ENCODE assay signal across 8 cellular contexts in genomic region chr14:69614592-69614991, GRCh38. TPM values are rescaled to one million over a fixed set of nuclear protein-coding genes. Genes with fewer than 3 reads are reported as not detected.
DNase-seq lines count a peak whose midpoint lies in the region; ATAC-seq and TF ChIP-seq lines count a peak whose summit lies in the region.

No MANE protein-coding gene starts in this region.

- TF ChIP-seq RAD21 in neural cell (conservative IDR thresholded peaks at IDR 0.05): no peak

- H3K4me3 Mint-ChIP-seq in CD8-positive, alpha-beta T cell: peak overlapping the region; percentile 89
- peak overlapping the region; percentile 50 to 96 (median 94) for H3K4me3 Mint-ChIP-seq in brain

- H3K9ac ChIP-seq in neural cell (ENCODE audit: low read length): no peak overlapping the region

- ATAC-seq in CD8-positive, alpha-beta T cell: no peak
- ATAC-seq in HG03521 (IDR thresholded peaks at IDR 0.05; ENCODE audit: unreplicated experiment): no peak
- ATAC-seq in HG03565 (IDR thresholded peaks at IDR 0.05; ENCODE audit: unreplicated experiment): no peak

- H3K79me2 ChIP-seq in neural cell (replicated peaks; ENCODE audit: insufficient read depth, low read length): peaks cover 64% of the 10 kb centered on the region

- peaks cover 5% of the 10 kb centered on the region for H3K36me3 Mint-ChIP-seq in CD8-positive, alpha-beta T cell
- H3K36me3 Mint-ChIP-seq in brain: peaks cover 20% of the 10 kb centered on the region

- H4K20me1 ChIP-seq in neural cell (ENCODE audit: insufficient read depth): no peaks in the 10 kb centered on the region

- peak overlapping the region; percentile 28 for H3K4me3 ChIP-seq in CD8-positive, alpha-beta T cell (ENCODE audit: low read depth, low read length)
- peak overlapping the region; percentile 92 for H3K4me3 ChIP-seq in neural cell (ENCODE audit: low read length)

- no peak overlapping the region for H3K4me2 ChIP-seq in neural cell (ENCODE audit: low read length)

- no peaks in the 10 kb centered on the region for H3F3A ChIP-seq in neural cell (ENCODE audit: insufficient read depth, low read length, poor library complexity, severe bottlenecking)

- H3K27ac ChIP-seq in CD8-positive, alpha-beta T cell (ENCODE audit: low read depth, low read length): peak overlapping the region; percentile 42
- no peak overlapping the region for H3K27ac ChIP-seq in neural cell (ENCODE audit: low read length)

- H3K9me3 ChIP-seq in CD8-positive, alpha-beta T cell (ENCODE audit: low read length): no peaks in the 10 kb centered on the region
- H3K9me3 ChIP-seq in neural cell (ENCODE audit: low read length): no peaks in the 10 kb centered on the region

- H3K36me3 ChIP-seq in CD8-positive, alpha-beta T cell (ENCODE audit: insufficient read depth, low read length): no peaks in the 10 kb centered on the region
- no peaks in the 10 kb centered on the region for H3K36me3 ChIP-seq in neural cell (ENCODE audit: insufficient read depth, low read length)

- H2AFZ ChIP-seq in neural cell (ENCODE audit: low read depth, low read length): no peak overlapping the region

- POLR2A ChIA-PET in CD8-positive, alpha-beta T cell (lab: Charles Lee): interaction anchor here (0.8 to 5.0 kb wide), 3 partner anchors 9 to 152 kb away, joined by 3 to 38 read pairs (median 5); partner anchors contain the start of gene SRSF5

- H3K9me2 ChIP-seq in neural cell (ENCODE audit: insufficient read depth, low read length): no peaks in the 10 kb centered on the region

- intact Hi-C loops in CD8-positive, alpha-beta T cell (cut with DNase I, micrococcal nuclease): loop anchor here (2.0 to 10.0 kb wide), 6 partner anchors 28 to 1290 kb away; partner anchors contain the start of genes ERH (in 1 of the 2), MAP3K9 (in 1 of the 2), MED6 (in 1 of the 2) and PCNX1 (in 1 of the 2)

- H3K27me3 Mint-ChIP-seq in CD8-positive, alpha-beta T cell (ENCODE audit: low read depth): no peaks in the 10 kb centered on the region
- H3K27me3 Mint-ChIP-seq in brain: peaks cover 7% of the 10 kb centered on the region

- no peak for DNase-seq in CD8-positive, alpha-beta T cell
- DNase-seq in Kasumi-1 (lab: John Stamatoyannopoulos, UW): peak; percentile 93
- no peak for DNase-seq in HT-29 (ENCODE audit: low spot score)
- DNase-seq in foreskin melanocyte: no peak

- H3K4me1 Mint-ChIP-seq in CD8-positive, alpha-beta T cell (ENCODE audit: low read depth): peaks cover 84% of the 10 kb centered on the region
- H3K4me1 Mint-ChIP-seq in brain: peaks cover 87% of the 10 kb centered on the region

- no peak for TF ChIP-seq EP300 in neural cell (conservative IDR thresholded peaks at IDR 0.05; ENCODE audit: poor library complexity, severe bottlenecking)

- TF ChIP-seq CTCF in CD8-positive, alpha-beta T cell (IDR thresholded peaks at IDR 0.05): no peak
- no peak for TF ChIP-seq CTCF in brain (conservative IDR thresholded peaks at IDR 0.05)
- no peak for TF ChIP-seq CTCF in neural cell (IDR thresholded peaks at IDR 0.05; ENCODE audit: poor library complexity, severe bottlenecking)

- H3K4me1 ChIP-seq in CD8-positive, alpha-beta T cell (ENCODE audit: insufficient read depth, low read length): peaks cover 84% of the 10 kb centered on the region

- H3K9me3 Mint-ChIP-seq in CD8-positive, alpha-beta T cell: no peaks in the 10 kb centered on the region
- no peaks in the 10 kb centered on the region for H3K9me3 Mint-ChIP-seq in brain

- CTCF ChIA-PET in CD8-positive, alpha-beta T cell (lab: Charles Lee): interaction anchor here (0.6 to 3.9 kb wide), 5 partner anchors 11 to 1740 kb away, joined by 3 to 13 read pairs (median 3); no protein-coding TSS in a partner anchor

- H3K27me3 ChIP-seq in CD8-positive, alpha-beta T cell (ENCODE audit: insufficient read depth, low read length): no peaks in the 10 kb centered on the region
- no peaks in the 10 kb centered on the region for H3K27me3 ChIP-seq in neural cell (ENCODE audit: insufficient read depth, low read depth, low read length)

- peak overlapping the region; percentile 100 for H3K27ac Mint-ChIP-seq in CD8-positive, alpha-beta T cell
- H3K27ac Mint-ChIP-seq in brain: peak overlapping the region in 4 of 5 experiments; percentile 10 to 98 (median 24)

TF ChIP-seq in neural cell, 6 proteins besides CTCF, POLR2A, EP300 and RAD21:
- TF ChIP-seq MXI1 (conservative IDR thresholded peaks at IDR 0.05; ENCODE audit: poor library complexity, severe bottlenecking) (no peak), SMC3 (conservative IDR thresholded peaks at IDR 0.05; ENCODE audit: poor library complexity) (no peak), REST (IDR thresholded peaks at IDR 0.05; ENCODE audit: borderline replicate concordance) (no peak), POLR2AphosphoS5 (IDR thresholded peaks at IDR 0.05) (no peak), EZH2 (IDR thresholded peaks at IDR 0.05; ENCODE audit: borderline replicate concordance, insufficient read depth, low read length, poor library complexity, severe bottlenecking) (no peak), TAF1 (IDR thresholded peaks at IDR 0.05; ENCODE audit: low read depth) (no peak)
TF ChIP-seq in neural cell: peak in this region for 0.

RNA-seq across cellular contexts. Expression of gene SUSD6, which starts 3.2 kb away (rescaled TPM):
- total RNA-seq in CD8-positive, alpha-beta T cell: 10 to 100 TPM; 86.4 to 92.2 TPM
- polyA plus RNA-seq in brain (ENCODE audit: insufficient read depth, low read depth, low replicate concordance) (35.4 TPM), neural cell (5.1 and 5.2 TPM in 2 replicates)
- polyA minus RNA-seq in neural cell: 11.7 and 14.2 TPM in 2 replicates
- total RNA-seq in HT-29 (2014; rRNA removed; shearing (Covaris generic)): 6.1 and 10.9 TPM in 2 replicates

RNA-seq across cellular contexts. Expression of gene CCDC177, which starts 39.9 kb away (rescaled TPM):
- not detected for total RNA-seq in CD8-positive, alpha-beta T cell
- 1.5 TPM for polyA plus RNA-seq in brain (ENCODE audit: insufficient read depth, low read depth, low replicate concordance)
- polyA plus RNA-seq in neural cell: 3.2 and 4.3 TPM in 2 replicates
- polyA minus RNA-seq in neural cell: 14.9 and 16.3 TPM in 2 replicates
- not detected in 2 replicates for total RNA-seq in HT-29 (2014; rRNA removed; shearing (Covaris generic))

Comparison
In these comparisons a context has a peak if more than half of its experiments do, and no peak if none do; other contexts are left out.
1. DNase-seq: peak in Kasumi-1 (2 of 2); none in CD8-positive, alpha-beta T cell (0 of 7), HT-29 (single experiment) and foreskin melanocyte (single experiment).